8 cellular contexts compared by ENCODE assay signal in the genomic region with DNA sequence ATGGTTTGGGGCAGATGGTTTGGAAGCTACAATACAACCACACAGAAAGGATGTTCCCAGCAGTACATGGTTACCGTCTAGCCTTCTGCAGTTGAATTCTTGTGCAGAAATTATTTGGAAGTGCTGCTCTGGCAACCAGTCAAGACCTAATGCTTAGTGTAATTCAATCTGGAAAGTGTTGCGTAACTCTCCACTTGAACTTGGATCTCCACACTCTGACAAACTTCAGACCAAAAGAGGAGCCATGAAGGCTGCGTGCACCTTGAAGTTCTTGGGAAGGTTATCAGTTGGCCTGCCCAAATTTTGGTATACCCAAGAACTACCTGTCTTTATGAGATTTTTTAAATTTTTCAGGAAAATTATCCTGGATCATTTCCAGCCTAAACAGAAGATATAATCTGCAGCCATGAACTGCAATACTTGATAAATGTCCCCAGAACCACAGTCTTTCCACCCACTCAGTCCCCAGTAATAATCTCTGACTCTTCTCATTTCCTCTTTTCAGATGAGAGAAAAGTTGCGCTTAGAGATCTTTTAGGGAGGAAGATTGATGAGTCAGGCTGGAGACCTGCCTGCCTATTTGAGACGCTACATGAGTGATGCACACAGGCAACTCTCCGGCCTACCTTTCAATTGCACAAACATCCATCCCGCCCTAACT.
DNase-seq lines count a peak whose midpoint lies in the region; ATAC-seq and TF ChIP-seq lines count a peak whose summit lies in the region.

No MANE protein-coding gene starts in this region.

- H3K9me3 ChIP-seq in AG04450 (ENCODE audit: control insufficient read depth, insufficient read depth, low read length) (no peaks in the 10 kb centered on the region), ovary (no peaks in the 10 kb centered on the region)

- WGBS in ovary, 3 donors: 48 to 50% (median 50%) methylated on average over 7 of the region's 7 CpGs

- ATAC-seq in GM19455 (IDR thresholded peaks at IDR 0.05; ENCODE audit: unreplicated experiment): peak; percentile 57

- no peak for TF ChIP-seq POLR2A in ovary (IDR thresholded peaks at IDR 0.05)

- POLR2A ChIA-PET in AG04450 (lab: Yijun Ruan, JAX): interaction anchor here (1.2 kb wide), 1 partner anchor 13 kb away, joined by 5 read pairs; no protein-coding TSS in a partner anchor

- peak; percentile 62; the same call in 1 of the 2 replicates for TF ChIP-seq EP300 in Ishikawa (IDR thresholded peaks at IDR 0.05; ENCODE audit: borderline replicate concordance)
- TF ChIP-seq EP300 in ovary (IDR thresholded peaks at IDR 0.05): no peak

- CTCF ChIA-PET in AG04450 (lab: Charles Lee): interaction anchor here (0.9 to 4.4 kb wide), 6 partner anchors 10 to 477 kb away, joined by 3 to 38 read pairs (median 5); no protein-coding TSS in a partner anchor

- no peaks in the 10 kb centered on the region for H3K36me3 ChIP-seq in ovary

- H3K4me3 ChIP-seq in AG04450 (ENCODE audit: low read depth, low read length) (no peak overlapping the region), ovary (no peak overlapping the region)

- intact Hi-C loops in ovary (cut with DNase I): no loop called here

- H3K4me1 ChIP-seq in ovary (ENCODE audit: insufficient read depth): peaks cover 5% of the 10 kb centered on the region

- no peaks in the 10 kb centered on the region for H3K27me3 ChIP-seq in AG04450 (ENCODE audit: control insufficient read depth, insufficient read depth, low read length)
- H3K27me3 ChIP-seq in ovary: no peaks in the 10 kb centered on the region

- TF ChIP-seq RAD21 in Ishikawa (IDR thresholded peaks at IDR 0.05; ENCODE audit: low read depth): peak; percentile 11; the same call in 1 of the 2 replicates

- TF ChIP-seq CTCF in AG04450 (IDR thresholded peaks at IDR 0.05; ENCODE audit: low read depth, low read length): no peak
- TF ChIP-seq CTCF in ovary (IDR thresholded peaks at IDR 0.05): no peak

- peak; percentile 87 for DNase-seq in AG04450 (ENCODE audit: low read depth, low spot score)
- peak; percentile 66 for DNase-seq in brain pericyte (ENCODE audit: low read depth, low spot score)
- peak in 3 of 5 donors; percentile 61 to 76 (median 67) for DNase-seq in ovary
- no peak for DNase-seq in GOT3 (lab: John Stamatoyannopoulos, UW)
- DNase-seq in stimulated activated CD4-positive, alpha-beta T cell treated with anti-CD3 and anti-CD28 coated beads, Interleukin-2, amount 100 ng/mL, for 24 hours: no peak
- DNase-seq in mesenteric fat pad (ENCODE audit: low spot score): no peak

- H3K27ac ChIP-seq in AG04450 (ENCODE audit: low read depth, low read length): no peak overlapping the region
- H3K27ac ChIP-seq in ovary: no peak overlapping the region

TF ChIP-seq in Ishikawa, 13 proteins besides CTCF, POLR2A, EP300 and RAD21:
- peak; percentile 100 for TF ChIP-seq CEBPB (IDR thresholded peaks at IDR 0.05)
- TF ChIP-seq NFIC (IDR thresholded peaks at IDR 0.05): peak; percentile 91
- peak; percentile 58 for TF ChIP-seq MAX (IDR thresholded peaks at IDR 0.05)
- no peak for TF ChIP-seq FOXM1 (IDR thresholded peaks at IDR 0.05; ENCODE audit: borderline replicate concordance, low read depth)
- TF ChIP-seq TCF12 (IDR thresholded peaks at IDR 0.05; ENCODE audit: low read depth): peak; percentile 50
- TF ChIP-seq TEAD4 (IDR thresholded peaks at IDR 0.05): peak; percentile 57; the same call in 1 of the 2 replicates
- TF ChIP-seq, protein P1, sequence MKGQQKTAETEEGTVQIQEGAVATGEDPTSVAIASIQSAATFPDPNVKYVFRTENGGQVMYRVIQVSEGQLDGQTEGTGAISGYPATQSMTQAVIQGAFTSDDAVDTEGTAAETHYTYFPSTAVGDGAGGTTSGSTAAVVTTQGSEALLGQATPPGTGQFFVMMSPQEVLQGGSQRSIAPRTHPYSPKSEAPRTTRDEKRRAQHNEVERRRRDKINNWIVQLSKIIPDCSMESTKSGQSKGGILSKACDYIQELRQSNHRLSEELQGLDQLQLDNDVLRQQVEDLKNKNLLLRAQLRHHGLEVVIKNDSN (IDR thresholded peaks at IDR 0.05): no peak
TF ChIP-seq in Ishikawa: peak in this region for 5.

Comparison
In these comparisons a context has a peak if more than half of its experiments do, and no peak if none do; other contexts are left out.
1. DNase-seq: peak in AG04450 (single experiment), brain pericyte (single experiment) and ovary (3 of 5); none in GOT3 (single experiment), stimulated activated CD4-positive, alpha-beta T cell treated with anti-CD3 and anti-CD28 coated beads, Interleukin-2, amount 100 ng/mL, for 24 hours (0 of 2) and mesenteric fat pad (single experiment).